ENCODE assay signal across 15 cellular contexts in genomic region chr10:72039377-72039776, GRCh38.
"Had no signal": no experiment of that assay in that cellular context is flagged by ENCODE, and none has a peak within 500 bp of the region (broad histone marks: within the 10 kb centered on the region; RNA-seq: fewer than 3 reads in every experiment).

No MANE protein-coding gene starts in this region.

- H3K27ac Mint-ChIP-seq: stimulated activated naive CD8-positive, alpha-beta T cell treated with anti-CD3 and anti-CD28 coated beads, Interleukin-15, Interleukin-2, amounts not matched to agents 100 ng/mL and 50 ng/mL, for 24 hours; T-cell had no signal

- H3K4me3 Mint-ChIP-seq: naive thymus-derived CD8-positive, alpha-beta T cell; stimulated activated naive CD8-positive, alpha-beta T cell treated with anti-CD3 and anti-CD28 coated beads, Interleukin-15, Interleukin-2, amounts not matched to agents 100 ng/mL and 50 ng/mL, for 24 hours; T-cell had no signal

- H3K4me3 ChIP-seq: lower lobe of right lung, thyroid gland, uterus had no signal

- H3K27me3 Mint-ChIP-seq: stimulated activated naive CD8-positive, alpha-beta T cell treated with anti-CD3 and anti-CD28 coated beads, Interleukin-15, Interleukin-2, amounts not matched to agents 100 ng/mL and 50 ng/mL, for 24 hours; T-cell had no signal

- H3K9me3 Mint-ChIP-seq: naive thymus-derived CD8-positive, alpha-beta T cell; stimulated activated naive CD8-positive, alpha-beta T cell treated with anti-CD3 and anti-CD28 coated beads, Interleukin-15, Interleukin-2, amounts not matched to agents 100 ng/mL and 50 ng/mL, for 24 hours; T-cell had no signal

- H3K36me3 ChIP-seq: lower lobe of right lung, thyroid gland, uterus had no signal

- H3K27me3 ChIP-seq: thyroid gland, uterus had no signal

- ATAC-seq: lower lobe of right lung; naive thymus-derived CD8-positive, alpha-beta T cell; T-cell had no signal

- H3K4me1 ChIP-seq: uterus had no signal

- DNase-seq: activated CD4-positive, alpha-beta T cell treated with anti-CD3 and anti-CD28 coated beads for 48 hours; activated naive CD4-positive, alpha-beta T cell treated with anti-CD3 and anti-CD28 coated beads, Interleukin-2, amount 50 U/mL, for 16 hours; amygdala; dermis blood vessel endothelial cell; erythroblast; left cardiac atrium; lower lobe of right lung; naive thymus-derived CD8-positive, alpha-beta T cell; stimulated activated CD4-positive, alpha-beta T cell treated with anti-CD3 and anti-CD28 coated beads, Interleukin-12 subunit alpha, Interleukin-12 subunit beta, amount 100 ng/mL, for 4 hours; T-cell; T1000; thyroid gland; uterus had no signal

- H3K27ac ChIP-seq: lower lobe of right lung, thyroid gland, VCaP had no signal

- H3K9me3 ChIP-seq: lower lobe of right lung, thyroid gland, uterus had no signal

- H3K36me3 Mint-ChIP-seq: naive thymus-derived CD8-positive, alpha-beta T cell; T-cell had no signal
